In the genomic region with DNA sequence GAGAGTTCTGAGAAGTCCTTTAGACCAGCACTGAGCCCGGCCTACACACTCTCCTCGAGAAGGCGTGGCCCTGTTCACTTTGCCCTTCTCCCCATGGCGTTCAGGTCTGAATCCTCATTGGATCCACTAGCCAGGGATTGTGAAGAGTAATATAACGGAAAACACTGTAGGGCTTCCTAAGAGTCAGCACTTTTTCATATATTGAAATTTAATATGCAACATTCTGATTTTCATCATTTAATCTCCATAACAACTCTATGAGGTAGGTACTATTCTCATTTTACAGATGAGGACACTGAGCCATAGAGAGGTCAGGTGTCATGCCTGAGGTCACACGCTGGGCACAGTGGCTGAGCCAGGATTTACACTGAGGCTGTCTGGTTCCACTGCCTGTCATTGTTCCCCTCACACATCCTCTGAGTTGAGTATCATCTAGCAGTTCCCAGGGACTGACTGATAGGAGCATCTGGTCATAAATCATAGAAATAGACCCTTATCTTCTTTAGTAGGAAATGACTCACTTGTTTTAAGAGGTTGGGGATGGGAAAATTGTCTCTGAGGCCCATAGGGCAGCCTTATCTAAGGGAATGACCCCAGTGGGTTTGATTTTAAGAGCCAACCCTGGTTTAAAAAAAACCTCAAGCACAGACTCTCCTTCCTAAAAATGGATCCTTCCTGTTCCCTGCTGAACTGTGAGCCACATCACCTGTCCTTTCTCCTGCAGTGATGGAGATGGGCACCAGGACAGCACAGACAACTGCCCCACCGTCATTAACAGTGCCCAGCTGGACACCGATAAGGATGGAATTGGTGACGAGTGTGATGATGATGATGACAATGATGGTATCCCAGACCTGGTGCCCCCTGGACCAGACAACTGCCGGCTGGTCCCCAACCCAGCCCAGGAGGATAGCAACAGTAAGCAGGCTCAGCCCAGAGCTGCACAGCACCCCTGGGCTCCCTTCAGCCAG, we compare ENCODE assay signal across 30 cellular contexts. TPM values are rescaled to one million over a fixed set of nuclear protein-coding genes. Genes with fewer than 3 reads are reported as not detected.
DNase-seq lines count a peak whose midpoint lies in the region; ATAC-seq, FAIRE-seq and TF ChIP-seq lines count a peak whose summit lies in the region.
"Had no signal": no experiment of that assay in that cellular context is flagged by ENCODE, and none has a peak within 500 bp of the region (broad histone marks: within the 10 kb centered on the region; RNA-seq: fewer than 3 reads in every experiment).

No MANE protein-coding gene starts in this region.

- H3K27me3 ChIP-seq in BE2C: no peaks in the 10 kb centered on the region
- H3K27me3 ChIP-seq in astrocyte (ENCODE audit: insufficient read depth, low read length): no peaks in the 10 kb centered on the region
- no peaks in the 10 kb centered on the region for H3K27me3 ChIP-seq in right cardiac atrium (ENCODE audit: control insufficient read depth, insufficient read depth)
- H3K27me3 ChIP-seq: esophagus squamous epithelium, Peyer's patch had no signal

- no peak overlapping the region for H3K27ac ChIP-seq in astrocyte (ENCODE audit: low read depth, low read length)
- H3K27ac ChIP-seq in right cardiac atrium (ENCODE audit: low read length): no peak overlapping the region
- H3K27ac ChIP-seq: esophagus squamous epithelium, GM23248, HL-60, parathyroid adenoma, Peyer's patch had no signal

- H3K9me3 Mint-ChIP-seq in astrocyte (ENCODE audit: unreplicated experiment): no peaks in the 10 kb centered on the region
- no peaks in the 10 kb centered on the region for H3K9me3 Mint-ChIP-seq in type B pancreatic cell
- no peaks in the 10 kb centered on the region for H3K9me3 Mint-ChIP-seq in stimulated activated effector memory CD8-positive, alpha-beta T cell treated with anti-CD3 and anti-CD28 coated beads, Interleukin-12 subunit alpha, Interleukin-12 subunit beta, amount 100 ng/mL, for 72 hours
- H3K9me3 Mint-ChIP-seq: activated CD8-positive, alpha-beta T cell treated with anti-CD3 and anti-CD28 coated beads for 36 hours; activated naive CD4-positive, alpha-beta T cell treated with anti-CD3 and anti-CD28 coated beads, Interleukin-2, amount 50 U/mL, for 24 hours; activated T-helper 2 cell treated with anti-CD3 and anti-CD28 coated beads, Interferon-gamma antibody, Interleukin-2, Interleukin-4, amounts not matched to agents 10 μg/mL and 5 μg/mL and 100 μg/mL, durations not matched to agents 14 hours and 24 hours and 36 hours; CD4-positive, alpha-beta memory T cell; nephron progenitor cell; stimulated activated naive B cell treated with anti-CD40 and anti-IgM and Interleukin-4, amounts not matched to agents 10 μg/mL and 1 μg/mL and 100 μg/mL, for 72 hours; T-helper 1 cell treated with Interleukin-12 subunit alpha and Interleukin-12 subunit beta and Interleukin-4 antibody, amounts not matched to agents 30 μg/mL and 1 μg/mL, for 36 hours had no signal

- no peak for TF ChIP-seq CTCF in BE2C (IDR thresholded peaks at IDR 0.05; ENCODE audit: low read depth, low read length)
- TF ChIP-seq CTCF in astrocyte (IDR thresholded peaks at IDR 0.05; ENCODE audit: insufficient read depth, low read depth, low read length): no peak
- TF ChIP-seq CTCF in type B pancreatic cell (conservative IDR thresholded peaks at IDR 0.05): no peak

- no peak overlapping the region for H3K9ac ChIP-seq in astrocyte (ENCODE audit: low read length)
- H3K9ac ChIP-seq: GM23248, parathyroid adenoma had no signal

- H2AFZ ChIP-seq in astrocyte (ENCODE audit: low read depth, low read length): no peak overlapping the region
- H2AFZ ChIP-seq: GM23248, parathyroid adenoma had no signal

- H3K4me1 ChIP-seq in BE2C: peaks cover 7% of the 10 kb centered on the region
- H3K4me1 ChIP-seq in astrocyte (ENCODE audit: insufficient read depth, low read length): peaks cover 8% of the 10 kb centered on the region
- peaks cover 2% of the 10 kb centered on the region for H3K4me1 ChIP-seq in right cardiac atrium (ENCODE audit: control insufficient read depth, insufficient read depth, low read length)
- H3K4me1 ChIP-seq: esophagus squamous epithelium, parathyroid adenoma, Peyer's patch had no signal

- FAIRE-seq in astrocyte (lab: Jason Lieb, UNC): no peak
- FAIRE-seq: frontal cortex had no signal

- H3K4me1 Mint-ChIP-seq in astrocyte (ENCODE audit: low read depth, unreplicated experiment) (peaks cover 1% of the 10 kb centered on the region), type B pancreatic cell (ENCODE audit: unreplicated experiment) (no peaks in the 10 kb centered on the region)
- no peaks in the 10 kb centered on the region for H3K4me1 Mint-ChIP-seq in stimulated activated effector memory CD8-positive, alpha-beta T cell treated with anti-CD3 and anti-CD28 coated beads, Interleukin-12 subunit alpha, Interleukin-12 subunit beta, amount 100 ng/mL, for 72 hours
- H3K4me1 Mint-ChIP-seq: activated naive CD4-positive, alpha-beta T cell treated with anti-CD3 and anti-CD28 coated beads, Interleukin-2, amount 50 U/mL, for 24 hours; nephron progenitor cell; stimulated activated naive B cell treated with anti-CD40 and anti-IgM and Interleukin-4, amounts not matched to agents 10 μg/mL and 1 μg/mL and 100 μg/mL, for 72 hours had no signal

- no peaks in the 10 kb centered on the region for H3K36me3 ChIP-seq in BE2C
- H3K36me3 ChIP-seq in astrocyte (ENCODE audit: insufficient read depth, low read length): no peaks in the 10 kb centered on the region
- H3K36me3 ChIP-seq: esophagus squamous epithelium, Peyer's patch had no signal

- H3K4me3 ChIP-seq in BE2C (ENCODE audit: low read depth, low read length) (no peak overlapping the region), astrocyte (ENCODE audit: insufficient read depth, low read depth, low read length) (no peak overlapping the region), right cardiac atrium (ENCODE audit: low read length) (no peak overlapping the region)
- H3K4me3 ChIP-seq: esophagus squamous epithelium, GM23248, Peyer's patch had no signal

- H3K36me3 Mint-ChIP-seq in astrocyte (ENCODE audit: low read depth, unreplicated experiment) (no peaks in the 10 kb centered on the region), type B pancreatic cell (no peaks in the 10 kb centered on the region)
- H3K36me3 Mint-ChIP-seq in stimulated activated effector memory CD8-positive, alpha-beta T cell treated with anti-CD3 and anti-CD28 coated beads, Interleukin-12 subunit alpha, Interleukin-12 subunit beta, amount 100 ng/mL, for 72 hours: no peaks in the 10 kb centered on the region
- H3K36me3 Mint-ChIP-seq: stimulated activated naive B cell treated with anti-CD40 and anti-IgM and Interleukin-4, amounts not matched to agents 10 μg/mL and 1 μg/mL and 100 μg/mL, for 72 hours had no signal

- peak; percentile 33 for DNase-seq in BE2C
- peak; percentile 56 for DNase-seq in LHCN-M2 (ENCODE audit: low read depth)
- DNase-seq in astrocyte (ENCODE audit: low read depth): peak; percentile 11
- no peak for DNase-seq in right cardiac atrium
- DNase-seq in DMS 273 (lab: John Stamatoyannopoulos, UW; ENCODE audit: unreplicated experiment): no peak
- DNase-seq in NCI-H748 (lab: John Stamatoyannopoulos, UW; ENCODE audit: unreplicated experiment): no peak
- no peak for DNase-seq in type B pancreatic cell (ENCODE audit: extremely low spot score, unreplicated experiment)
- no peak for DNase-seq in stimulated activated effector memory CD8-positive, alpha-beta T cell treated with anti-CD3 and anti-CD28 coated beads, Interleukin-12 subunit alpha, Interleukin-12 subunit beta, amount 100 ng/mL, for 72 hours (ENCODE audit: low spot score in 2 of 2)
- DNase-seq: activated CD4-positive, alpha-beta T cell treated with anti-CD3 and anti-CD28 coated beads for 1 hour; activated CD8-positive, alpha-beta T cell treated with anti-CD3 and anti-CD28 coated beads for 36 hours; caudate nucleus; CD4-positive, alpha-beta memory T cell; DMS 273 treated with DMSO at 0.1 percent for 48 hours; esophagus squamous epithelium; GM23248; NCI-H1105; NCI-H187 treated with DMSO at 0.1 percent for 48 hours; NCI-H2171 treated with DMSO at 0.1 percent for 48 hours; NCI-H524 treated with DMSO at 0.1 percent for 48 hours; nephron progenitor cell; Peyer's patch; stimulated activated CD4-positive, alpha-beta T cell treated with anti-CD3 and anti-CD28 coated beads, Interleukin-4, amount 100 ng/mL, for 4 hours; stimulated activated naive B cell treated with anti-CD40 and anti-IgM and Interleukin-4, amounts not matched to agents 10 μg/mL and 1 μg/mL and 100 μg/mL, for 72 hours had no signal

- no peaks in the 10 kb centered on the region for H3K79me2 ChIP-seq in astrocyte (ENCODE audit: insufficient read depth, low read length)
- H3K79me2 ChIP-seq: parathyroid adenoma had no signal

- H3K4me2 ChIP-seq in astrocyte (ENCODE audit: low read length): no peak overlapping the region

- peaks cover 9% of the 10 kb centered on the region for H3K27me3 Mint-ChIP-seq in astrocyte (ENCODE audit: low read depth, unreplicated experiment)
- H3K27me3 Mint-ChIP-seq in type B pancreatic cell: peaks cover 3% of the 10 kb centered on the region
- H3K27me3 Mint-ChIP-seq: activated CD8-positive, alpha-beta T cell treated with anti-CD3 and anti-CD28 coated beads for 36 hours; activated naive CD4-positive, alpha-beta T cell treated with anti-CD3 and anti-CD28 coated beads, Interleukin-2, amount 50 U/mL, for 24 hours; CD4-positive, alpha-beta memory T cell; stimulated activated naive B cell treated with anti-CD40 and anti-IgM and Interleukin-4, amounts not matched to agents 10 μg/mL and 1 μg/mL and 100 μg/mL, for 72 hours had no signal

- H3K4me3 Mint-ChIP-seq in astrocyte (ENCODE audit: unreplicated experiment) (no peak overlapping the region), type B pancreatic cell (no peak overlapping the region)
- no peak overlapping the region for H3K4me3 Mint-ChIP-seq in stimulated activated effector memory CD8-positive, alpha-beta T cell treated with anti-CD3 and anti-CD28 coated beads, Interleukin-12 subunit alpha, Interleukin-12 subunit beta, amount 100 ng/mL, for 72 hours
- H3K4me3 Mint-ChIP-seq: activated CD8-positive, alpha-beta T cell treated with anti-CD3 and anti-CD28 coated beads for 36 hours; activated naive CD4-positive, alpha-beta T cell treated with anti-CD3 and anti-CD28 coated beads, Interleukin-2, amount 50 U/mL, for 24 hours; CD4-positive, alpha-beta memory T cell; nephron progenitor cell; stimulated activated naive B cell treated with anti-CD40 and anti-IgM and Interleukin-4, amounts not matched to agents 10 μg/mL and 1 μg/mL and 100 μg/mL, for 72 hours; T-helper 1 cell treated with Interleukin-12 subunit alpha and Interleukin-12 subunit beta and Interleukin-4 antibody, amounts not matched to agents 30 μg/mL and 1 μg/mL, for 36 hours had no signal

- ATAC-seq in right cardiac atrium: peak; percentile 53 to 69
- no peak for ATAC-seq in stimulated activated effector memory CD8-positive, alpha-beta T cell treated with anti-CD3 and anti-CD28 coated beads, Interleukin-12 subunit alpha, Interleukin-12 subunit beta, amount 100 ng/mL, for 72 hours
- ATAC-seq: activated CD8-positive, alpha-beta T cell treated with anti-CD3 and anti-CD28 coated beads for 36 hours; sciatic nerve; stimulated activated naive B cell treated with anti-CD40 and anti-IgM and Interleukin-4, amounts not matched to agents 10 μg/mL and 1 μg/mL and 100 μg/mL, for 72 hours had no signal

- 74% methylated on average over 10 of the region's 10 CpGs for WGBS in right cardiac atrium

- no peaks in the 10 kb centered on the region for H4K20me1 ChIP-seq in astrocyte (ENCODE audit: insufficient read depth, low read length)

- no peaks in the 10 kb centered on the region; the same call in 1 of the 2 replicates for H3K9me3 ChIP-seq in BE2C
- no peaks in the 10 kb centered on the region for H3K9me3 ChIP-seq in astrocyte (ENCODE audit: insufficient read depth, low read depth, low read length)
- H3K9me3 ChIP-seq in right cardiac atrium (ENCODE audit: control insufficient read depth, low read length): no peaks in the 10 kb centered on the region
- H3K9me3 ChIP-seq: esophagus squamous epithelium, Peyer's patch had no signal

- intact Hi-C loops in right cardiac atrium (cut with DNase I): no loop called here

- H3K27ac Mint-ChIP-seq in astrocyte (ENCODE audit: unreplicated experiment) (no peak overlapping the region), type B pancreatic cell (no peak overlapping the region)
- no peak overlapping the region for H3K27ac Mint-ChIP-seq in stimulated activated effector memory CD8-positive, alpha-beta T cell treated with anti-CD3 and anti-CD28 coated beads, Interleukin-12 subunit alpha, Interleukin-12 subunit beta, amount 100 ng/mL, for 72 hours
- H3K27ac Mint-ChIP-seq: activated CD8-positive, alpha-beta T cell treated with anti-CD3 and anti-CD28 coated beads for 36 hours; activated naive CD4-positive, alpha-beta T cell treated with anti-CD3 and anti-CD28 coated beads, Interleukin-2, amount 50 U/mL, for 24 hours; activated T-helper 2 cell treated with anti-CD3 and anti-CD28 coated beads, Interferon-gamma antibody, Interleukin-2, Interleukin-4, amounts not matched to agents 10 μg/mL and 5 μg/mL and 100 μg/mL, durations not matched to agents 14 hours and 24 hours and 36 hours; nephron progenitor cell; stimulated activated naive B cell treated with anti-CD40 and anti-IgM and Interleukin-4, amounts not matched to agents 10 μg/mL and 1 μg/mL and 100 μg/mL, for 72 hours; T-helper 1 cell treated with Interleukin-12 subunit alpha and Interleukin-12 subunit beta and Interleukin-4 antibody, amounts not matched to agents 30 μg/mL and 1 μg/mL, for 36 hours had no signal

RNA-seq across cellular contexts. Expression of a gene that starts 41.3 kb away (rescaled TPM):
- polyA plus RNA-seq in BE2C (2012; ENCODE audit: insufficient read depth, insufficient read length, low read depth): 0.32 TPM
- 0.11 and 0.38 TPM in 2 replicates for total RNA-seq in LHCN-M2 (2014; rRNA removed)
- 0.50 TPM for polyA plus RNA-seq in LHCN-M2 (2012)
- 0.55 and 1.1 TPM in 2 replicates for total RNA-seq in astrocyte
- 1 to 10 TPM; 2.6 to 9.1 (median 3.9) TPM for total RNA-seq in right cardiac atrium
- polyA plus RNA-seq in right cardiac atrium: 6.9 TPM
- 8.8 and 16.6 TPM in 2 replicates for total RNA-seq in type B pancreatic cell (ENCODE audit: low replicate concordance)

Comparison
In these comparisons a context has a peak if more than half of its experiments do, and no peak if none do; other contexts are left out.
1. DNase-seq: peak in BE2C (single experiment), LHCN-M2 (single experiment) and astrocyte (single experiment); none in right cardiac atrium (0 of 3), DMS 273 (single experiment), NCI-H748 (single experiment), type B pancreatic cell (single experiment) and stimulated activated effector memory CD8-positive, alpha-beta T cell treated with anti-CD3 and anti-CD28 coated beads, Interleukin-12 subunit alpha, Interleukin-12 subunit beta, amount 100 ng/mL, for 72 hours (0 of 2).